9 cellular contexts compared by ENCODE assay signal in the genomic region with DNA sequence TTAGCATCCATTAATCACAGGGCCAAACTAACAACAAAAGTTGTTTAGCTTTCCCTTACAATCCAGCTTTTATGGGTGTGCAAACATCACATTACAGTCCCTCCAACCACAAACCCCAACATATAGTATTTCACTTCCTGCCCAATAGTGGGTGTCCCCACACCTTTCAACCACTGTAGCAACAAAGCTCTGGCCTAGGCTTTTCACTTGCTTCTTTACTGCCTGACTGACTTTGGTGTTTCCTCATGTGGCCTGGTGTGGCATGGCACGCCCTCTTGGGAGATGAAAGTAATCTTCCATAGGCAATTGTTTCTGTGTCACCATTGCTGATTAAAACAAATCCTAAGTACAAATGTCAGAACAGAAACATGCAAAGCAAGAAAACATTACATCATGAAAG. TPM values are rescaled to one million over a fixed set of nuclear protein-coding genes. Genes with fewer than 3 reads are reported as not detected.
DNase-seq lines count a peak whose midpoint lies in the region; ATAC-seq and TF ChIP-seq lines count a peak whose summit lies in the region.
"Had no signal": no experiment of that assay in that cellular context is flagged by ENCODE, and none has a peak within 500 bp of the region (broad histone marks: within the 10 kb centered on the region; RNA-seq: fewer than 3 reads in every experiment).

No MANE protein-coding gene starts in this region.

- POLR2A ChIA-PET in activated CD8-positive, alpha-beta T cell treated with anti-CD3 and anti-CD28 coated beads, Interleukin-2, amount 10 ng/mL, durations not matched to agents 7 days and 5 days (lab: Charles Lee): interaction anchor here (0.6 to 1.8 kb wide), 3 partner anchors 11 to 46 kb away, joined by 3 to 4 read pairs (median 3); a partner anchor contains a TSS

- no peak overlapping the region for H3K27ac ChIP-seq in right cardiac atrium (ENCODE audit: low read length)
- H3K27ac ChIP-seq: parathyroid adenoma had no signal

- no peak for TF ChIP-seq CTCF in foreskin fibroblast (IDR thresholded peaks at IDR 0.05; ENCODE audit: low read depth, low read length)

- no peaks in the 10 kb centered on the region for H3K27me3 Mint-ChIP-seq in activated CD8-positive, alpha-beta T cell treated with anti-CD3 and anti-CD28 coated beads, Interleukin-2, amount 10 ng/mL, durations not matched to agents 7 days and 5 days (ENCODE audit: low read depth)

- H3K27me3 ChIP-seq in right cardiac atrium (ENCODE audit: control insufficient read depth, insufficient read depth): no peaks in the 10 kb centered on the region

- H3K4me3 ChIP-seq in right cardiac atrium (ENCODE audit: low read length): no peak overlapping the region
- no peak overlapping the region for H3K4me3 ChIP-seq in foreskin fibroblast (ENCODE audit: low read depth in 1 of 2, low read length in 2 of 2)

- CTCF ChIA-PET in activated CD8-positive, alpha-beta T cell treated with anti-CD3 and anti-CD28 coated beads, Interleukin-2, amount 10 ng/mL, durations not matched to agents 7 days and 5 days (lab: Charles Lee): interaction anchor here (0.6 to 1.8 kb wide), 6 partner anchors 32 to 468 kb away, joined by 3 to 4 read pairs (median 4); no protein-coding TSS in a partner anchor

- H3K4me1 Mint-ChIP-seq in activated CD8-positive, alpha-beta T cell treated with anti-CD3 and anti-CD28 coated beads, Interleukin-2, amount 10 ng/mL, durations not matched to agents 7 days and 5 days (ENCODE audit: low read depth): peaks cover 41% of the 10 kb centered on the region

- peak overlapping the region; percentile 78 for H3K27ac Mint-ChIP-seq in activated CD8-positive, alpha-beta T cell treated with anti-CD3 and anti-CD28 coated beads, Interleukin-2, amount 10 ng/mL, durations not matched to agents 7 days and 5 days

- no peaks in the 10 kb centered on the region for H3K9me3 Mint-ChIP-seq in activated CD8-positive, alpha-beta T cell treated with anti-CD3 and anti-CD28 coated beads, Interleukin-2, amount 10 ng/mL, durations not matched to agents 7 days and 5 days (ENCODE audit: insufficient read depth)

- peak overlapping the region; percentile 6 for H3K4me3 Mint-ChIP-seq in activated CD8-positive, alpha-beta T cell treated with anti-CD3 and anti-CD28 coated beads, Interleukin-2, amount 10 ng/mL, durations not matched to agents 7 days and 5 days

- no peaks in the 10 kb centered on the region for H3K4me1 ChIP-seq in right cardiac atrium (ENCODE audit: control insufficient read depth, insufficient read depth, low read length)

- 87% methylated on average over 1 of the region's 1 CpG for WGBS in right cardiac atrium

- intact Hi-C loops in right cardiac atrium (cut with DNase I): no loop called here

- ATAC-seq in GM19452 (IDR thresholded peaks at IDR 0.05; ENCODE audit: unreplicated experiment) (peak; percentile 94), HG03378 (IDR thresholded peaks at IDR 0.05; ENCODE audit: unreplicated experiment) (peak; percentile 94), right cardiac atrium (no peak)
- peak; percentile 98 for ATAC-seq in activated CD8-positive, alpha-beta T cell treated with anti-CD3 and anti-CD28 coated beads, Interleukin-2, amount 10 ng/mL, durations not matched to agents 7 days and 5 days

- DNase-seq in DMS153 treated with DMSO at 0.1 percent for 48 hours (lab: John Stamatoyannopoulos, UW; ENCODE audit: unreplicated experiment): peak; percentile 91
- peak; percentile 81 for DNase-seq in activated CD8-positive, alpha-beta T cell treated with anti-CD3 and anti-CD28 coated beads, Interleukin-2, amount 10 ng/mL, durations not matched to agents 7 days and 5 days
- DNase-seq in stimulated activated CD8-positive, alpha-beta memory T cell treated with anti-CD3 and anti-CD28 coated beads, Interleukin-12 subunit alpha, Interleukin-12 subunit beta, amount 100 ng/mL, for 1 hour (ENCODE audit: low read depth): peak; percentile 24
- no peak for DNase-seq in right cardiac atrium
- DNase-seq in NCI-H526 (lab: John Stamatoyannopoulos, UW): no peak
- DNase-seq in foreskin fibroblast: no peak

- H3K9me3 ChIP-seq in right cardiac atrium (ENCODE audit: control insufficient read depth, low read length): no peaks in the 10 kb centered on the region

- peaks cover 41% of the 10 kb centered on the region for H3K36me3 Mint-ChIP-seq in activated CD8-positive, alpha-beta T cell treated with anti-CD3 and anti-CD28 coated beads, Interleukin-2, amount 10 ng/mL, durations not matched to agents 7 days and 5 days (ENCODE audit: low read depth)

RNA-seq across cellular contexts. Expression of a gene that starts 9.2 kb away (rescaled TPM):
- 10 to 100 TPM; 33.0 to 35.6 TPM for total RNA-seq in activated CD8-positive, alpha-beta T cell treated with anti-CD3 and anti-CD28 coated beads, Interleukin-2, amount 10 ng/mL, durations not matched to agents 7 days and 5 days
- total RNA-seq in right cardiac atrium: 10 to 100 TPM; 75.2 to 99.0 (median 80.7) TPM
- polyA plus RNA-seq in right cardiac atrium: 115 TPM

RNA-seq across cellular contexts. Expression of a gene that starts 46.3 kb away (rescaled TPM):
- 10 to 100 TPM; 38.8 to 38.9 TPM for total RNA-seq in activated CD8-positive, alpha-beta T cell treated with anti-CD3 and anti-CD28 coated beads, Interleukin-2, amount 10 ng/mL, durations not matched to agents 7 days and 5 days
- 1 to 10 TPM; 6.5 to 8.4 (median 7.0) TPM for total RNA-seq in right cardiac atrium
- 2.9 TPM for polyA plus RNA-seq in right cardiac atrium

RNA-seq across cellular contexts. Expression of a gene that starts 46.4 kb away (rescaled TPM):
- 10 to 100 TPM; 15.9 to 16.1 TPM for total RNA-seq in activated CD8-positive, alpha-beta T cell treated with anti-CD3 and anti-CD28 coated beads, Interleukin-2, amount 10 ng/mL, durations not matched to agents 7 days and 5 days
- 10 to 100 TPM in 1 of 4 donors, 1 to 10 TPM in 3; 8.9 to 11.0 (median 9.5) TPM for total RNA-seq in right cardiac atrium
- 7.6 TPM for polyA plus RNA-seq in right cardiac atrium

RNA-seq across cellular contexts. Expression of a gene that starts 57.1 kb away (rescaled TPM):
- not detected for total RNA-seq in activated CD8-positive, alpha-beta T cell treated with anti-CD3 and anti-CD28 coated beads, Interleukin-2, amount 10 ng/mL, durations not matched to agents 7 days and 5 days
- under 1 TPM; 0.11 to 0.77 (median 0.39) TPM for total RNA-seq in right cardiac atrium
- polyA plus RNA-seq in right cardiac atrium: 0.05 TPM

Comparison
In these comparisons a context has a peak if more than half of its experiments do, and no peak if none do; other contexts are left out.
1. DNase-seq: peak in DMS153 treated with DMSO at 0.1 percent for 48 hours (single experiment), activated CD8-positive, alpha-beta T cell treated with anti-CD3 and anti-CD28 coated beads, Interleukin-2, amount 10 ng/mL, durations not matched to agents 7 days and 5 days (single experiment) and stimulated activated CD8-positive, alpha-beta memory T cell treated with anti-CD3 and anti-CD28 coated beads, Interleukin-12 subunit alpha, Interleukin-12 subunit beta, amount 100 ng/mL, for 1 hour (single experiment); none in right cardiac atrium (0 of 3), NCI-H526 (0 of 2) and foreskin fibroblast (0 of 2).
2. ATAC-seq: peak in GM19452 (single experiment), HG03378 (single experiment) and activated CD8-positive, alpha-beta T cell treated with anti-CD3 and anti-CD28 coated beads, Interleukin-2, amount 10 ng/mL, durations not matched to agents 7 days and 5 days (single experiment); none in right cardiac atrium (0 of 2).
3. RNA of a gene that starts 46.3 kb away (total RNA-seq): 38.8 to 38.9 TPM in activated CD8-positive, alpha-beta T cell treated with anti-CD3 and anti-CD28 coated beads, Interleukin-2, amount 10 ng/mL, durations not matched to agents 7 days and 5 days; 6.5 to 8.4 TPM in right cardiac atrium; every median in the first group is over 4 times any median in the second.